Comparison of ENCODE assay signal across 20 cellular contexts in genomic region chr14:24838945-24839616, GRCh38.
A peak's percentile ranks its signal among the peaks of the same experiment; 100 is the strongest.
DNase-seq lines count a peak whose midpoint lies in the region; ATAC-seq and TF ChIP-seq lines count a peak whose summit lies in the region.
"Had no signal": no experiment of that assay in that cellular context is flagged by ENCODE, and none has a peak within 500 bp of the region (broad histone marks: within the 10 kb centered on the region; RNA-seq: fewer than 3 reads in every experiment).

No MANE protein-coding gene starts in this region.

- no peaks in the 10 kb centered on the region for H3K79me2 ChIP-seq in neural progenitor cell (ENCODE audit: low read depth)

- TF ChIP-seq CTCF in left ventricle myocardium inferior (IDR thresholded peaks at IDR 0.05; ENCODE audit: borderline replicate concordance) (no peak), neural progenitor cell (IDR thresholded peaks at IDR 0.05) (no peak)

- DNase-seq in NCI-H345 (lab: John Stamatoyannopoulos, UW): peak; percentile 26
- no peak for DNase-seq in NCI-H345 treated with DMSO at 0.1 percent for 48 hours (lab: John Stamatoyannopoulos, UW; ENCODE audit: unreplicated experiment)
- peak; percentile 41 for DNase-seq in left ventricle myocardium inferior
- DNase-seq in neural progenitor cell (ENCODE audit: low spot score): peak; percentile 27
- DNase-seq in NCI-H1694 (lab: John Stamatoyannopoulos, UW): no peak
- DNase-seq in NCI-H748 treated with DMSO at 0.1 percent for 48 hours (lab: John Stamatoyannopoulos, UW): no peak
- DNase-seq: activated CD8-positive, alpha-beta memory T cell treated with anti-CD3 and anti-CD28 coated beads for 24 hours; CD4-positive, CD25-positive, alpha-beta regulatory T cell; cortex of kidney; HCEC 1CT; naive thymus-derived CD4-positive, alpha-beta T cell; NCI-H1105; NCI-H2171; RPMI8226; stimulated activated CD4-positive, alpha-beta T cell treated with anti-CD3 and anti-CD28 coated beads, Interleukin-2, amount 100 ng/mL, for 48 hours; stimulated activated CD8-positive, alpha-beta memory T cell treated with anti-CD3 and anti-CD28 coated beads, Interleukin-4, amount 100 ng/mL, for 48 hours; WERI-Rb-1 had no signal

- no peak overlapping the region for H3K9ac ChIP-seq in neural progenitor cell

- H3K9me3 ChIP-seq in left ventricle myocardium inferior (replicated peaks): no peaks in the 10 kb centered on the region
- H3K9me3 ChIP-seq in neural progenitor cell (ENCODE audit: low read depth): no peaks in the 10 kb centered on the region

- no peaks in the 10 kb centered on the region for H3K27me3 ChIP-seq in left ventricle myocardium inferior (ENCODE audit: low read depth)
- H3K27me3 ChIP-seq in neural progenitor cell: no peaks in the 10 kb centered on the region

- intact Hi-C loops in left ventricle myocardium inferior (cut with micrococcal nuclease): no loop called here

- H3K4me1 Mint-ChIP-seq in neural progenitor cell: peaks cover 12% of the 10 kb centered on the region
- H3K4me1 Mint-ChIP-seq: CD4-positive, CD25-positive, alpha-beta regulatory T cell had no signal

- H3K27ac ChIP-seq in left ventricle myocardium inferior (replicated peaks) (peak overlapping the region; percentile 73), neural progenitor cell (no peak overlapping the region)
- H3K27ac ChIP-seq: WERI-Rb-1 had no signal

- H3K9me3 Mint-ChIP-seq in neural progenitor cell: no peaks in the 10 kb centered on the region
- H3K9me3 Mint-ChIP-seq: naive thymus-derived CD4-positive, alpha-beta T cell had no signal

- no peaks in the 10 kb centered on the region for H4K20me1 ChIP-seq in neural progenitor cell (ENCODE audit: low read depth)

- no peaks in the 10 kb centered on the region for H3K36me3 ChIP-seq in left ventricle myocardium inferior
- no peaks in the 10 kb centered on the region for H3K36me3 ChIP-seq in neural progenitor cell
- H3K36me3 ChIP-seq: WERI-Rb-1 had no signal

- H3K4me3 Mint-ChIP-seq in neural progenitor cell: no peak overlapping the region
- H3K4me3 Mint-ChIP-seq: CD4-positive, CD25-positive, alpha-beta regulatory T cell; naive thymus-derived CD4-positive, alpha-beta T cell had no signal

- no peaks in the 10 kb centered on the region for H3K36me3 Mint-ChIP-seq in neural progenitor cell
- H3K36me3 Mint-ChIP-seq: CD4-positive, CD25-positive, alpha-beta regulatory T cell; naive thymus-derived CD4-positive, alpha-beta T cell had no signal

- H2AFZ ChIP-seq in neural progenitor cell (replicated peaks): no peak overlapping the region

- H3K27ac Mint-ChIP-seq in neural progenitor cell: no peak overlapping the region
- H3K27ac Mint-ChIP-seq: CD4-positive, CD25-positive, alpha-beta regulatory T cell; naive thymus-derived CD4-positive, alpha-beta T cell had no signal

- H3K4me1 ChIP-seq in left ventricle myocardium inferior (peaks cover 74% of the 10 kb centered on the region), neural progenitor cell (peaks cover 16% of the 10 kb centered on the region)

- ATAC-seq in GM18909 (IDR thresholded peaks at IDR 0.05; ENCODE audit: poor library complexity, unreplicated experiment) (no peak), HG03108 (IDR thresholded peaks at IDR 0.05; ENCODE audit: unreplicated experiment) (no peak)
- ATAC-seq: naive thymus-derived CD4-positive, alpha-beta T cell; sciatic nerve had no signal

- no peak overlapping the region for H3K4me3 ChIP-seq in left ventricle myocardium inferior
- H3K4me3 ChIP-seq in neural progenitor cell: no peak overlapping the region

- no peak overlapping the region for H3K4me2 ChIP-seq in neural progenitor cell

- H3F3A ChIP-seq in neural progenitor cell (ENCODE audit: low read depth): no peaks in the 10 kb centered on the region

- H3K27me3 Mint-ChIP-seq in neural progenitor cell (ENCODE audit: insufficient read depth, low read depth): no peaks in the 10 kb centered on the region

Comparison
In these comparisons a context has a peak if more than half of its experiments do, and no peak if none do; other contexts are left out.
1. DNase-seq: peak in NCI-H345 (single experiment), left ventricle myocardium inferior (single experiment) and neural progenitor cell (single experiment); none in NCI-H345 treated with DMSO at 0.1 percent for 48 hours (single experiment), NCI-H1694 (single experiment) and NCI-H748 treated with DMSO at 0.1 percent for 48 hours (single experiment).